8 cellular contexts compared by ENCODE assay signal in the genomic region with DNA sequence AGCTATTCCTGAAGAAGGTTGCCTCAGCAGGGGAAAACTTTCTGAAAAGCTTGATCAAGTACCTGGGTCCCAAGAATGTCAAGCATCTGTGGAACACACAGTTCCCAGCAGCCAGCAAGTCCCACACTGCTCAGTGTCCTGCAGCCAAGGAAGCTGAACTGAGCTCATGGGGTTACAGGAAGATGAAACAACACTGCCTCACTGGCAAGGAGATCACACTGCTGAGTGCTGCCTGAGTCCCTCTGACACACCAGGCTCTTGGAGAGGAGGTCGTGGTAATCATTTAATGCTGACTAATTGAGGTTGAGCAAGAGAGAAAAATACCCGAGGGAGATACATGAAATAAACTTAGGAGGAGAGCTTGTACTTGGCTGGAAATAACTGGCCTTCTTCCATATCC.
A peak's percentile ranks its signal among the peaks of the same experiment; 100 is the strongest.
DNase-seq lines count a peak whose midpoint lies in the region; ATAC-seq, FAIRE-seq and TF ChIP-seq lines count a peak whose summit lies in the region.

No MANE protein-coding gene starts in this region.

- H3K23me2 ChIP-seq in H1 (ENCODE audit: low read depth, low read length) = no peaks in the 10 kb centered on the region

- H3K36me3 ChIP-seq in H1 (ENCODE audit: control insufficient read depth in 2 of 4, insufficient read depth in 4 of 4, low read length in 3 of 4) = no peaks in the 10 kb centered on the region; a peak in 1 of 8 replicates

- CTCF ChIA-PET in H1 (lab: Charles Lee; ENCODE audit: partially characterized antibody) = interaction anchor here (0.6 to 1.7 kb wide), 5 partner anchors 35 to 139 kb away, joined by 3 to 5 read pairs (median 3); no protein-coding TSS in a partner anchor

- no peak overlapping the region for H2BK12ac ChIP-seq in H1 (ENCODE audit: low read depth, low read length)

- H3K4me2 ChIP-seq in H1 (ENCODE audit: insufficient read depth in 1 of 2, low read depth in 2 of 2, low read length in 2 of 2) = no peak overlapping the region

- H2BK120ac ChIP-seq in H1 (replicated peaks; ENCODE audit: low read depth, low read length) = no peak overlapping the region

- no peak for TF ChIP-seq EP300 in H1 (IDR thresholded peaks at IDR 0.05; ENCODE audit: borderline replicate concordance in 1 of 2, low read depth in 2 of 2, low read length in 2 of 2)

- H2BK5ac ChIP-seq in H1 (ENCODE audit: low read depth, low read length) = 0 out of 2 replicates have a peak overlapping the region, but pooled peaks have one; percentile 2

- DNase-seq in ELF-1 (ENCODE audit: low read depth, low spot score) (peak; percentile 78), NOMO-1 treated with dmso at 0.1 percent for 144 hours (lab: John Stamatoyannopoulos, UW; ENCODE audit: unreplicated experiment) (peak; percentile 69), H1 (ENCODE audit: low read depth in 1 of 2, low spot score in 2 of 2) (no peak), lung microvascular endothelial cell (ENCODE audit: low read depth in 2 of 2) (peak; percentile 22 to 95), ureter (ENCODE audit: low spot score) (peak; percentile 70)
- no peak for DNase-seq in activated CD4-positive, alpha-beta T cell treated with anti-CD3 and anti-CD28 coated beads, Interleukin-2, amount 50 U/mL, for 48 hours

- no peak overlapping the region for H4K91ac ChIP-seq in H1 (replicated peaks; ENCODE audit: insufficient read length, low read length)

- H4K20me1 ChIP-seq in H1 (replicated peaks in 1 of 2; ENCODE audit: control insufficient read depth in 1 of 2, insufficient read depth in 2 of 2, low read length in 2 of 2) = no peaks in the 10 kb centered on the region

- no peaks in the 10 kb centered on the region for H3K79me1 ChIP-seq in H1 (ENCODE audit: low read depth, low read length)

- no peak overlapping the region for H4K8ac ChIP-seq in H1 (ENCODE audit: extremely low read depth, insufficient read depth, low read length)

- H3K23ac ChIP-seq in H1 (ENCODE audit: insufficient read length) = no peak overlapping the region

- no peak overlapping the region for H3K4ac ChIP-seq in H1 (replicated peaks; ENCODE audit: insufficient read length, low read depth, low read length)

- WGBS in H1 (ENCODE audit: extremely low coverage in 1 of 2, insufficient coverage in 1 of 2, insufficient read length in 1 of 2, insufficient replicate concordance in 2 of 2, low coverage in 1 of 2, low lambda C conversion rate in 2 of 2, missing lambda C conversion rate in 1 of 2), 2 experiments = 58% methylated on average over 2 of the region's 2 CpGs; no CpG with 5 or more reads in 1 of the 2 experiments

- TF ChIP-seq POLR2A in H1 (IDR thresholded peaks at IDR 0.05; ENCODE audit: control extremely low read depth in 1 of 2, low read depth in 2 of 2, low read length in 2 of 2) = 0 out of 3 replicates have a peak, but pooled peaks of 1 of the 2 experiments have one; percentile 30

- no peaks in the 10 kb centered on the region for H3K27me3 ChIP-seq in H1 (replicated peaks in 1 of 4; ENCODE audit: control insufficient read depth in 3 of 4, extremely low read depth in 1 of 4, insufficient read depth in 3 of 4, low read length in 3 of 4)

- H3K4me1 ChIP-seq in H1 (replicated peaks in 1 of 4; ENCODE audit: control insufficient read depth in 3 of 4, insufficient read depth in 4 of 4, low read length in 3 of 4) = peaks cover 2 to 8% (median 3%) of the 10 kb centered on the region in 4 experiments; a peak in 4 of 7 replicates

- no peak overlapping the region for H3K4me3 ChIP-seq in H1 (ENCODE audit: extremely low read depth in 1 of 4, insufficient read depth in 2 of 4, low read depth in 3 of 4, low read length in 4 of 4)

- peak; percentile 7 to 23; a peak in 2 of 4 replicates for TF ChIP-seq RAD21 in H1 (IDR thresholded peaks at IDR 0.05 in 1 of 2, conservative IDR thresholded peaks at IDR 0.05 in 1 of 2; ENCODE audit: low read depth in 2 of 2, low read length in 2 of 2)

- H2AK5ac ChIP-seq in H1 (ENCODE audit: low read depth, low read length) = no peak overlapping the region

- no peak overlapping the region for H3K9ac ChIP-seq in H1 (replicated peaks in 1 of 4; ENCODE audit: extremely low read depth in 1 of 4, low read depth in 3 of 4, low read length in 3 of 4)

- H3K9me3 ChIP-seq in H1 (ENCODE audit: insufficient read depth in 2 of 2, low read depth in 1 of 2, low read length in 1 of 2) = peaks cover 0 to 2% of the 10 kb centered on the region in 2 experiments; a peak in 1 of 4 replicates

- peak in 2 of 3 experiments; percentile 7 to 22; a peak in 2 of 4 replicates for TF ChIP-seq CTCF in H1 (IDR thresholded peaks at IDR 0.05; ENCODE audit: control extremely low read depth in 1 of 3, insufficient read depth in 1 of 3, low read depth in 1 of 3, low read length in 3 of 3)

- no peaks in the 10 kb centered on the region for H3K79me2 ChIP-seq in H1 (ENCODE audit: control insufficient read depth in 1 of 2, insufficient read depth in 2 of 2, low read length in 2 of 2)

- H3K56ac ChIP-seq in H1 (replicated peaks; ENCODE audit: insufficient read length, low read depth, low read length) = no peak overlapping the region

- no peak overlapping the region for H2AFZ ChIP-seq in H1 (ENCODE audit: low read length)

- no peak overlapping the region for H2BK15ac ChIP-seq in H1 (ENCODE audit: low read length)

- peak; percentile 52 for FAIRE-seq in H1 (lab: Jason Lieb, UNC)

- no peak overlapping the region for H2BK20ac ChIP-seq in H1 (ENCODE audit: low read length)

- H4K5ac ChIP-seq in H1 (ENCODE audit: insufficient read length, low read depth, low read length) = no peak overlapping the region

- no peak overlapping the region for H3K18ac ChIP-seq in H1 (ENCODE audit: extremely low read depth, low read length)

- 0 out of 2 replicates have a peak overlapping the region, but pooled peaks have one; percentile 27 for H3K27ac ChIP-seq in H1 (ENCODE audit: low read depth, low read length)

- POLR2A ChIA-PET in H1 (lab: Charles Lee; ENCODE audit: partially characterized antibody) = interaction anchor here (1.1 kb wide), 1 partner anchor 142 kb away, joined by 3 read pairs; no protein-coding TSS in a partner anchor

- H3K14ac ChIP-seq in H1 (ENCODE audit: insufficient read length) = no peak overlapping the region

- no peak for ATAC-seq in HG02623 (IDR thresholded peaks at IDR 0.05; ENCODE audit: unreplicated experiment)
- ATAC-seq in HG03097 (IDR thresholded peaks at IDR 0.05; ENCODE audit: low FRiP score, unreplicated experiment) = no peak

TF ChIP-seq in H1, 55 proteins besides CTCF, POLR2A, EP300 and RAD21:
- TF ChIP-seq SAP30 (IDR thresholded peaks at IDR 0.05; ENCODE audit: insufficient read depth, insufficient replicate concordance, low read length) (no peak), KDM1A (IDR thresholded peaks at IDR 0.05; ENCODE audit: borderline replicate concordance, low read length) (no peak), SIX5 (IDR thresholded peaks at IDR 0.05; ENCODE audit: low read depth, low read length) (no peak), TEAD4 (IDR thresholded peaks at IDR 0.05; ENCODE audit: low read depth, low read length) (peak; percentile 92), PHF8 (conservative IDR thresholded peaks at IDR 0.05; ENCODE audit: low read depth, low read length) (no peak), BCL11A (IDR thresholded peaks at IDR 0.05; ENCODE audit: low read depth in 2 of 2, low read length in 2 of 2) (no peak), CHD1 (IDR thresholded peaks at IDR 0.05; ENCODE audit: low read depth, low read length) (no peak), HDAC2 (IDR thresholded peaks at IDR 0.05; ENCODE audit: borderline replicate concordance in 1 of 2, low read depth in 2 of 2, low read length in 2 of 2) (peak in 1 of 2 experiments; percentile 72; a peak in 1 of 4 replicates), EGR1 (IDR thresholded peaks at IDR 0.05; ENCODE audit: borderline replicate concordance, low read depth, low read length) (no peak), BRCA1 (IDR thresholded peaks at IDR 0.05; ENCODE audit: low read depth, low read length) (no peak), SRF (IDR thresholded peaks at IDR 0.05; ENCODE audit: low read depth, low read length) (no peak), SP1 (IDR thresholded peaks at IDR 0.05; ENCODE audit: low read depth, low read length) (0 out of 2 replicates have a peak, but pooled peaks have one; percentile 52), POLR2AphosphoS5 (IDR thresholded peaks at IDR 0.05; ENCODE audit: low read depth, low read length) (0 out of 2 replicates have a peak, but pooled peaks have one; percentile 25), SUZ12 (IDR thresholded peaks at IDR 0.05; ENCODE audit: low read length) (no peak), TBP (IDR thresholded peaks at IDR 0.05; ENCODE audit: low read depth, low read length) (0 out of 2 replicates have a peak, but pooled peaks have one; percentile 13)
TF ChIP-seq in H1: peak in this region for 5.

Comparison
In these comparisons a context has a peak if more than half of its experiments do, and no peak if none do; other contexts are left out.
1. DNase-seq: peak in ELF-1 (single experiment), NOMO-1 treated with dmso at 0.1 percent for 144 hours (single experiment), lung microvascular endothelial cell (2 of 2) and ureter (single experiment); none in H1 (0 of 2) and activated CD4-positive, alpha-beta T cell treated with anti-CD3 and anti-CD28 coated beads, Interleukin-2, amount 50 U/mL, for 48 hours (0 of 2).